Comparison of ENCODE assay signal across 8 cellular contexts in the genomic region with DNA sequence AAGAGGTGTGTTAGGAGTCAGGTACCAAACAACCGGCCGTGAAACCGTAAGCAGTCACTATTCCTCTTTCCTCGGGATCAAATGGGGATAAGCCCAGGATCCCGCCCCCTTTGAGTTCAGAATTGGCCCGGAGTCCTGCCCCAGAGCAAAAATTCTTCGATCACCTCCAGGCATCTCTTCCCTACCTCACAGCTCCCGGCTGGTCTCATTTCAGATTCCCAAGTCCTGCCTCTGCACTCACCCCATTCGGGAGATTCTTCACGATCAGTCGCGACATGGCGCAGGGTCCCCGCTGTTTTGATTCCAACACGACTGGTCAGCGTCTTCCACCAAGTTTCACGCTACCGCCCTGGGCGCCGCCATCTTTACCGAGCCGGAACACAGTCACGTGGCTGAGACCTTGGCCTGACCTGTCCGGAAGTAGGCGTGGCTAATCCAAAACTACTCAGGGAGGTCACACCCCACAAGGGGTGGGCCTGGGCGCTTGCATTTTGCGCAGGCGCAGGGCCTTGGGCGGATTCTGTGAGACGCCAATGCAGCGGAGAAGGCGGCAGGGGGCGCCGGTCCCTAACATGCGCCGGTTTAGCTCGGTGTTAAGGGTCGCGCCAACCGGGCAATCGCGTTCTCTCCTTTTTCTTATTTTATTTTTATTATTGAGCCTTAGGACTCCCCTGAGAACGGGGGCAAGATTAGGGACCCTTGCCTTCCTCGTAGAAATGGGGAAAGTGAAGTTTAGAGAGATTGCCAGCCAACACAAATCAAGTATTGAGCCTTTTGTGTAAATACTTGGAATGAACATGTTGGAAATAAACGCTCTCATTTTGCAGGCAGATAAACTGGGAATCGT. TPM values are rescaled to one million over a fixed set of nuclear protein-coding genes. Genes with fewer than 3 reads are reported as not detected.
DNase-seq lines count a peak whose midpoint lies in the region; ATAC-seq, FAIRE-seq and TF ChIP-seq lines count a peak whose summit lies in the region.

A gene with protein sequence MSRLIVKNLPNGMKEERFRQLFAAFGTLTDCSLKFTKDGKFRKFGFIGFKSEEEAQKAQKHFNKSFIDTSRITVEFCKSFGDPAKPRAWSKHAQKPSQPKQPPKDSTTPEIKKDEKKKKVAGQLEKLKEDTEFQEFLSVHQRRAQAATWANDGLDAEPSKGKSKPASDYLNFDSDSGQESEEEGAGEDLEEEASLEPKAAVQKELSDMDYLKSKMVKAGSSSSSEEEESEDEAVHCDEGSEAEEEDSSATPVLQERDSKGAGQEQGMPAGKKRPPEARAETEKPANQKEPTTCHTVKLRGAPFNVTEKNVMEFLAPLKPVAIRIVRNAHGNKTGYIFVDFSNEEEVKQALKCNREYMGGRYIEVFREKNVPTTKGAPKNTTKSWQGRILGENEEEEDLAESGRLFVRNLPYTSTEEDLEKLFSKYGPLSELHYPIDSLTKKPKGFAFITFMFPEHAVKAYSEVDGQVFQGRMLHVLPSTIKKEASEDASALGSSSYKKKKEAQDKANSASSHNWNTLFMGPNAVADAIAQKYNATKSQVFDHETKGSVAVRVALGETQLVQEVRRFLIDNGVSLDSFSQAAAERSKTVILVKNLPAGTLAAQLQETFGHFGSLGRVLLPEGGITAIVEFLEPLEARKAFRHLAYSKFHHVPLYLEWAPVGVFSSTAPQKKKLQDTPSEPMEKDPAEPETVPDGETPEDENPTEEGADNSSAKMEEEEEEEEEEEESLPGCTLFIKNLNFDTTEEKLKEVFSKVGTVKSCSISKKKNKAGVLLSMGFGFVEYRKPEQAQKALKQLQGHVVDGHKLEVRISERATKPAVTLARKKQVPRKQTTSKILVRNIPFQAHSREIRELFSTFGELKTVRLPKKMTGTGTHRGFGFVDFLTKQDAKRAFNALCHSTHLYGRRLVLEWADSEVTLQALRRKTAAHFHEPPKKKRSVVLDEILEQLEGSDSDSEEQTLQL (minus strand): TSS at position 375 of the 847 bp plus-strand sequence. CDS start 98 bp downstream, at position 277.

- no peaks in the 10 kb centered on the region for H4K20me1 ChIP-seq in OCI-LY1 (ENCODE audit: insufficient read depth, low read length)

- H3K4me3 ChIP-seq in OCI-LY1 (ENCODE audit: low read depth, low read length, poor library complexity, severe bottlenecking) (peak within 1 kb of the TSS; percentile 75), mesodermal cell (ENCODE audit: extremely low read depth, insufficient read depth, low read length, poor library complexity, severe bottlenecking) (peak within 1 kb of the TSS; percentile 76)

- no peak within 1 kb of the TSS for H3K27ac ChIP-seq in OCI-LY1 (ENCODE audit: low read depth, low read length, poor library complexity, severe bottlenecking)
- H3K27ac ChIP-seq in mesodermal cell (ENCODE audit: low read depth, low read length, severe bottlenecking), result peak within 1 kb of the TSS; percentile 66

- 3% methylated on average over 38 to 40 of the region's 46 CpGs for WGBS in mesodermal cell (ENCODE audit: insufficient coverage in 2 of 2), 2 experiments

- peak; percentile 85 for TF ChIP-seq CTCF in OCI-LY1 (IDR thresholded peaks at IDR 0.05; ENCODE audit: low read length)

- H3K4me1 ChIP-seq in OCI-LY1 (ENCODE audit: insufficient read depth, low read length, severe bottlenecking), result peaks cover 19% of the 10 kb centered on the region
- H3K4me1 ChIP-seq in mesodermal cell (ENCODE audit: control insufficient read depth, insufficient read depth, low read length, poor library complexity, severe bottlenecking), result peaks cover 10% of the 10 kb centered on the region

- DNase-seq in DMS 273 treated with DMSO at 0.1 percent for 48 hours (lab: John Stamatoyannopoulos, UW) (peak; percentile 79), HuH-7 (ENCODE audit: low spot score) (peak; percentile 80)
- DNase-seq in activated CD8-positive, alpha-beta memory T cell treated with anti-CD3 and anti-CD28 coated beads, Interleukin-2, amount 50 U/mL, for 4 hours, result peak; percentile 96
- peak; percentile 94 for DNase-seq in stimulated activated CD8-positive, alpha-beta memory T cell treated with anti-CD3 and anti-CD28 coated beads, Interleukin-15, amount 100 ng/mL, for 4 hours (ENCODE audit: low read depth in 2 of 2)

- no peaks in the 10 kb centered on the region for H3K27me3 ChIP-seq in OCI-LY1 (ENCODE audit: insufficient read depth, low read length)

- H3K36me3 ChIP-seq in OCI-LY1 (ENCODE audit: insufficient read depth, low read length) (peaks cover 13% of the 10 kb centered on the region; the same call in 1 of the 2 replicates), mesodermal cell (ENCODE audit: control insufficient read depth, insufficient read depth, low read length) (peaks cover 11% of the 10 kb centered on the region)

- peak within 1 kb of the TSS; percentile 95 for H2AFZ ChIP-seq in OCI-LY1 (ENCODE audit: low read length)

- no peaks in the 10 kb centered on the region for H3K9me3 ChIP-seq in OCI-LY1 (ENCODE audit: low read length)
- H3K9me3 ChIP-seq in mesodermal cell (ENCODE audit: control insufficient read depth, low read length), result no peaks in the 10 kb centered on the region

- H3K4me2 ChIP-seq in OCI-LY1 (ENCODE audit: low read length), result peak within 1 kb of the TSS; percentile 93

- no peaks in the 10 kb centered on the region for H3K79me2 ChIP-seq in OCI-LY1 (ENCODE audit: insufficient read depth, low read length)

- peak; percentile 97 for ATAC-seq in GM21515 (IDR thresholded peaks at IDR 0.05; ENCODE audit: unreplicated experiment)

- H3K9me2 ChIP-seq in OCI-LY1 (ENCODE audit: low read depth, low read length), result no peaks in the 10 kb centered on the region

- peak within 1 kb of the TSS; percentile 60 for H3K9ac ChIP-seq in OCI-LY1 (ENCODE audit: low read length)

- H3F3A ChIP-seq in OCI-LY1 (ENCODE audit: insufficient read depth, low read length), result no peaks in the 10 kb centered on the region

- peak; percentile 92 for FAIRE-seq in endometrium (lab: Jason Lieb, UNC)

RNA-seq across cellular contexts. Expression of the gene that starts here (rescaled TPM):
- polyA plus RNA-seq in mesodermal cell (2013, experiment 1 of 2), result 23.5 TPM
- polyA plus RNA-seq in mesodermal cell (2013, experiment 2 of 2), result 21.1 TPM
